Comparison of ENCODE assay signal across 1 cellular context in the genomic region with DNA sequence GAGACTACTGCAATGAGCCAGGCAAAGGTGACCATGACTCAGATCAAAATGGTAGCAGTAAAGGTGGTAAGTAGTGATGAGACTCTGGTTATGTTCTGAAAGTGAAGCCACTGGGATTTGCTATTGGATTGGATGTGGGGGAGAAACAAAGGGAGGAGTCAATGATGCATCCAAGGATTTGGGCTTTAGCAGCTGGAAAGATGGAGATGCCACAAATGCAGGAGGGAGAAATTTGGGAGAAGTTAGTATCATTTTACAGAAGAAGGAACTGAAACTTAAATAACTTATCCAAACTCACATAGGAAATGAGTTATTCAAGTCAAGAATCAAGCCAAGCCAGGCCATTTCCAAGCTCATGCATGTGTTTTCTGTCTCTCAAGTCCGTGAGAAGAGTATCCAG.
A peak's percentile ranks its signal among the peaks of the same experiment; 100 is the strongest.
TF ChIP-seq lines count a peak whose summit lies in the region.

No MANE protein-coding gene starts in this region.

TF ChIP-seq in GM12878, 131 proteins besides CTCF, POLR2A, EP300 and RAD21 (continued from another document):
- TF ChIP-seq DPF2 (IDR thresholded peaks at IDR 0.05) (peak; percentile 68; the same call in 1 of the 2 replicates), IKZF1 (conservative IDR thresholded peaks at IDR 0.05) (peak; percentile 75), RELA (IDR thresholded peaks at IDR 0.05; ENCODE audit: borderline replicate concordance, partially characterized antibody) (no peak), NR2C1 (IDR thresholded peaks at IDR 0.05) (no peak), NFIC (IDR thresholded peaks at IDR 0.05; ENCODE audit: low read depth, low read length) (peak; percentile 37; the same call in 1 of the 2 replicates), NFYA (IDR thresholded peaks at IDR 0.05; ENCODE audit: borderline replicate concordance, low read depth, low read length) (no peak), RUNX3 (IDR thresholded peaks at IDR 0.05; ENCODE audit: low read length) (no peak), MTA2 (IDR thresholded peaks at IDR 0.05; ENCODE audit: low read depth) (peak; percentile 61), SUZ12 (IDR thresholded peaks at IDR 0.05; ENCODE audit: unreplicated experiment) (no peak), YY1 (IDR thresholded peaks at IDR 0.05; ENCODE audit: low read depth, low read length) (peak; percentile 49; the same call in 1 of the 2 replicates), GATAD2B (conservative IDR thresholded peaks at IDR 0.05; ENCODE audit: low read depth) (0 out of 2 replicates have a peak, but pooled peaks have one; percentile 26), IKZF2 (IDR thresholded peaks at IDR 0.05) (peak; percentile 83 to 86), SPI1 (IDR thresholded peaks at IDR 0.05; ENCODE audit: borderline replicate concordance, insufficient read depth, low read depth, low read length) (peak; percentile 86)
- TF ChIP-seq, protein P1, sequence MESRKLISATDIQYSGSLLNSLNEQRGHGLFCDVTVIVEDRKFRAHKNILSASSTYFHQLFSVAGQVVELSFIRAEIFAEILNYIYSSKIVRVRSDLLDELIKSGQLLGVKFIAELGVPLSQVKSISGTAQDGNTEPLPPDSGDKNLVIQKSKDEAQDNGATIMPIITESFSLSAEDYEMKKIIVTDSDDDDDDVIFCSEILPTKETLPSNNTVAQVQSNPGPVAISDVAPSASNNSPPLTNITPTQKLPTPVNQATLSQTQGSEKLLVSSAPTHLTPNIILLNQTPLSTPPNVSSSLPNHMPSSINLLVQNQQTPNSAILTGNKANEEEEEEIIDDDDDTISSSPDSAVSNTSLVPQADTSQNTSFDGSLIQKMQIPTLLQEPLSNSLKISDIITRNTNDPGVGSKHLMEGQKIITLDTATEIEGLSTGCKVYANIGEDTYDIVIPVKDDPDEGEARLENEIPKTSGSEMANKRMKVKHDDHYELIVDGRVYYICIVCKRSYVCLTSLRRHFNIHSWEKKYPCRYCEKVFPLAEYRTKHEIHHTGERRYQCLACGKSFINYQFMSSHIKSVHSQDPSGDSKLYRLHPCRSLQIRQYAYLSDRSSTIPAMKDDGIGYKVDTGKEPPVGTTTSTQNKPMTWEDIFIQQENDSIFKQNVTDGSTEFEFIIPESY (IDR thresholded peaks at IDR 0.05): no peak
TF ChIP-seq in GM12878: peak in this region for 11.
